Comparison of ENCODE assay signal across 8 cellular contexts in the genomic region with DNA sequence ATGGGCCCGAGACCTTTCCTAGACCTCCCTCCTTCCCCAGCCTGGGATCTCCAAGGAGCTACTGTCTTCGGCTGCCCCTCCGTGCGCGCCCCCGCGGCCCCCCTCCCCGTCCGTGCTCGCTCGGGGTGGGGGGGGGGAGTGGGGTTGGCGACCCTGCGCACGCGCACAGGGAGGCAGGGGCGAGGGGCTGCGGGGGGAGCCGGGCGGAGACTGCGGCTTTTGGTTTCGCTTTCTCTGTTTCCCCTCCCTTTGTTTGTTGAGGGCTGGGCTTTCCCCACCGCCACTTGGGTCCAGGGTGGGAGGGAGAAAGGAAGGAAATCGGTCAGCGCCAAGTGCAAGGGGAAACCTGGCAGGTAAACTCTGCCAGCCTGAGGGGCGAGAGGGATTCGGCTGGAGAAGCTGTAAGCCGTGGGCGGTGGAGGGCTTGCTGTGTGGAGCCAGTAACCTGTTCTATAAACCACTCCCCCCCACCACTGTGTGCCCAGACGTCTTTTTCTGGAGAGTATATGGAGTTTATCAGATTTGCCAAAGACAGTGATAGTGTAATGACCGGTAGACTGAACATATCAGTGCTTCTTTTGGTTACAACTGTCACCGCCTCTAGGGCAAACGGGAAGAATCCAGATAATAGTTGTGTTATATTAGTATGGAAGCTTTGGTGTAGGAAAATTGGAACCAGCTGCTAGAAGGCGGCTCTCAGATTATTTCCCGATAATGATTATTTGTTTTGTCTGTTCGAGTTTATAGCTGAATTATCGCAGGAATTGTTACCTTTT. TPM values are rescaled to one million over a fixed set of nuclear protein-coding genes. Genes with fewer than 3 reads are reported as not detected.
DNase-seq lines count a peak whose midpoint lies in the region; ATAC-seq and TF ChIP-seq lines count a peak whose summit lies in the region.

No MANE protein-coding gene starts in this region.

- peak overlapping the region; percentile 100 for H3K9ac ChIP-seq in NT2/D1 (ENCODE audit: insufficient read length, low read depth)

- H3K4me3 Mint-ChIP-seq in naive B cell = peak overlapping the region; percentile 91 to 97 (median 95)
- H3K4me3 Mint-ChIP-seq in stimulated activated naive B cell treated with anti-CD40 and anti-IgM and Interleukin-4, amounts not matched to agents 10 μg/mL and 1 μg/mL and 100 μg/mL, for 72 hours = peak overlapping the region; percentile 93 to 98

- no peak for TF ChIP-seq POLR2A in esophagus muscularis mucosa (IDR thresholded peaks at IDR 0.05; ENCODE audit: low read depth)

- H3K4me1 Mint-ChIP-seq in naive B cell = peaks cover 26 to 50% (median 50%) of the 10 kb centered on the region in 3 donors
- peaks cover 29 to 64% of the 10 kb centered on the region in 2 donors for H3K4me1 Mint-ChIP-seq in stimulated activated naive B cell treated with anti-CD40 and anti-IgM and Interleukin-4, amounts not matched to agents 10 μg/mL and 1 μg/mL and 100 μg/mL, for 72 hours

- H3K9me3 ChIP-seq in BE2C (no peaks in the 10 kb centered on the region), NT2/D1 (ENCODE audit: insufficient read depth, low read length) (no peaks in the 10 kb centered on the region), esophagus muscularis mucosa (no peaks in the 10 kb centered on the region)

- H3K9me3 Mint-ChIP-seq in naive B cell = no peaks in the 10 kb centered on the region
- H3K9me3 Mint-ChIP-seq in stimulated activated naive B cell treated with anti-CD40 and anti-IgM and Interleukin-4, amounts not matched to agents 10 μg/mL and 1 μg/mL and 100 μg/mL, for 72 hours = no peaks in the 10 kb centered on the region

- ATAC-seq in GM19351 (IDR thresholded peaks at IDR 0.05; ENCODE audit: unreplicated experiment) = peak; percentile 37
- peak; percentile 25 for ATAC-seq in HG03520 (IDR thresholded peaks at IDR 0.05; ENCODE audit: unreplicated experiment)
- peak; percentile 58 to 59 for ATAC-seq in naive B cell (ENCODE audit: low read depth in 2 of 2)
- ATAC-seq in stimulated activated naive B cell treated with anti-CD40 and anti-IgM and Interleukin-4, amounts not matched to agents 10 μg/mL and 1 μg/mL and 100 μg/mL, for 72 hours (replicated peaks) = peak; percentile 49 to 55

- H3K27ac ChIP-seq in esophagus muscularis mucosa (replicated peaks in 1 of 4) = peak overlapping the region; percentile 95 to 100 (median 100)

- H3K27me3 Mint-ChIP-seq in naive B cell = no peaks in the 10 kb centered on the region
- no peaks in the 10 kb centered on the region for H3K27me3 Mint-ChIP-seq in stimulated activated naive B cell treated with anti-CD40 and anti-IgM and Interleukin-4, amounts not matched to agents 10 μg/mL and 1 μg/mL and 100 μg/mL, for 72 hours

- peak overlapping the region; percentile 96 to 98 (median 97) for H3K27ac Mint-ChIP-seq in naive B cell
- H3K27ac Mint-ChIP-seq in stimulated activated naive B cell treated with anti-CD40 and anti-IgM and Interleukin-4, amounts not matched to agents 10 μg/mL and 1 μg/mL and 100 μg/mL, for 72 hours = peak overlapping the region; percentile 96

- TF ChIP-seq CTCF in BE2C (IDR thresholded peaks at IDR 0.05; ENCODE audit: low read depth, low read length) = no peak
- no peak for TF ChIP-seq CTCF in esophagus muscularis mucosa (IDR thresholded peaks at IDR 0.05)

- intact Hi-C loops in esophagus muscularis mucosa (cut with DNase I) = loop anchor here (2.0 kb wide), 1 partner anchor 23 kb away; no protein-coding TSS in a partner anchor

- peaks cover 16 to 21% of the 10 kb centered on the region in 2 donors for H3K36me3 Mint-ChIP-seq in naive B cell
- H3K36me3 Mint-ChIP-seq in stimulated activated naive B cell treated with anti-CD40 and anti-IgM and Interleukin-4, amounts not matched to agents 10 μg/mL and 1 μg/mL and 100 μg/mL, for 72 hours = peaks cover 36 to 45% of the 10 kb centered on the region in 2 donors

- DNase-seq in BE2C = peak; percentile 69
- DNase-seq in NT2/D1 (ENCODE audit: low read depth, low spot score) = no peak
- DNase-seq in activated T-cell treated with anti-CD3 and anti-CD28 coated beads, Interleukin-2, amount 50 U/mL, for 1 hour = peak; percentile 72
- DNase-seq in esophagus muscularis mucosa (ENCODE audit: extremely low spot score) = no peak
- DNase-seq in naive B cell = peak; percentile 77
- DNase-seq in stimulated activated naive B cell treated with anti-CD40 and anti-IgM and Interleukin-4, amounts not matched to agents 10 μg/mL and 1 μg/mL and 100 μg/mL, for 72 hours = peak; percentile 51

- no peaks in the 10 kb centered on the region for H3K27me3 ChIP-seq in BE2C
- H3K27me3 ChIP-seq in NT2/D1 (ENCODE audit: insufficient read depth, insufficient read length) = no peaks in the 10 kb centered on the region
- H3K27me3 ChIP-seq in esophagus muscularis mucosa = no peaks in the 10 kb centered on the region

- H3K4me3 ChIP-seq in BE2C (ENCODE audit: low read depth, low read length) = peak overlapping the region; percentile 97
- H3K4me3 ChIP-seq in NT2/D1 (ENCODE audit: insufficient read length, low read depth) = peak overlapping the region; percentile 100
- H3K4me3 ChIP-seq in esophagus muscularis mucosa = peak overlapping the region; percentile 74 to 99 (median 96)

- no peak for TF ChIP-seq EP300 in esophagus muscularis mucosa (IDR thresholded peaks at IDR 0.05)

- H3K4me1 ChIP-seq in BE2C (peaks cover 6% of the 10 kb centered on the region), NT2/D1 (ENCODE audit: insufficient read depth, insufficient read length) (no peaks in the 10 kb centered on the region), esophagus muscularis mucosa (peaks cover 59 to 73% (median 68%) of the 10 kb centered on the region in 4 donors)

- WGBS in esophagus muscularis mucosa = 6% methylated on average over 15 of the region's 36 CpGs

- peaks cover 48% of the 10 kb centered on the region for H3K36me3 ChIP-seq in BE2C
- H3K36me3 ChIP-seq in NT2/D1 (ENCODE audit: insufficient read depth, insufficient read length, low read length) = peaks cover 82% of the 10 kb centered on the region
- peaks cover 7 to 42% (median 25%) of the 10 kb centered on the region in 4 donors for H3K36me3 ChIP-seq in esophagus muscularis mucosa

RNA-seq across cellular contexts. Expression of gene DNAJA1, which starts 0.7 kb away (rescaled TPM):
- polyA plus RNA-seq in BE2C (2012; ENCODE audit: insufficient read depth, insufficient read length, low read depth) = 159 TPM
- total RNA-seq in esophagus muscularis mucosa = 100 to 1,000 TPM in 1 of 4 donors, 10 to 100 TPM in 3; 60.9 to 102 (median 71.1) TPM
- polyA plus RNA-seq in naive B cell (ENCODE audit: low read depth in 6 of 6) = 100 to 1,000 TPM in 1 of 6 donors, 10 to 100 TPM in 5; 69.9 to 104 (median 86.7) TPM

RNA-seq across cellular contexts. Expression of gene APTX, which starts 24.3 kb away (rescaled TPM):
- polyA plus RNA-seq in BE2C (2012; ENCODE audit: insufficient read depth, insufficient read length, low read depth) = 43.6 TPM
- total RNA-seq in esophagus muscularis mucosa = 10 to 100 TPM; 20.6 to 33.2 (median 23.3) TPM
- 10 to 100 TPM; 25.5 to 34.0 (median 29.4) TPM for polyA plus RNA-seq in naive B cell (ENCODE audit: low read depth in 6 of 6)

RNA-seq across cellular contexts. Expression of gene SMU1, which starts 50.7 kb away (rescaled TPM):
- polyA plus RNA-seq in BE2C (2012; ENCODE audit: insufficient read depth, insufficient read length, low read depth) = 11.1 TPM
- total RNA-seq in esophagus muscularis mucosa = 10 to 100 TPM; 17.8 to 22.6 (median 19.6) TPM
- 10 to 100 TPM; 19.6 to 44.5 (median 25.8) TPM for polyA plus RNA-seq in naive B cell (ENCODE audit: low read depth in 6 of 6)

Comparison
In these comparisons a context has a peak if more than half of its experiments do, and no peak if none do; other contexts are left out.
1. DNase-seq: peak in BE2C (single experiment), activated T-cell treated with anti-CD3 and anti-CD28 coated beads, Interleukin-2, amount 50 U/mL, for 1 hour (single experiment), naive B cell (single experiment) and stimulated activated naive B cell treated with anti-CD40 and anti-IgM and Interleukin-4, amounts not matched to agents 10 μg/mL and 1 μg/mL and 100 μg/mL, for 72 hours (single experiment); none in NT2/D1 (single experiment) and esophagus muscularis mucosa (single experiment).
2. Peak in every context shown above with its lines, with median percentiles within 50 percentile points of each other: H3K4me3 ChIP-seq and ATAC-seq.